Comparison of ENCODE assay signal across 1 cellular context in the genomic region with DNA sequence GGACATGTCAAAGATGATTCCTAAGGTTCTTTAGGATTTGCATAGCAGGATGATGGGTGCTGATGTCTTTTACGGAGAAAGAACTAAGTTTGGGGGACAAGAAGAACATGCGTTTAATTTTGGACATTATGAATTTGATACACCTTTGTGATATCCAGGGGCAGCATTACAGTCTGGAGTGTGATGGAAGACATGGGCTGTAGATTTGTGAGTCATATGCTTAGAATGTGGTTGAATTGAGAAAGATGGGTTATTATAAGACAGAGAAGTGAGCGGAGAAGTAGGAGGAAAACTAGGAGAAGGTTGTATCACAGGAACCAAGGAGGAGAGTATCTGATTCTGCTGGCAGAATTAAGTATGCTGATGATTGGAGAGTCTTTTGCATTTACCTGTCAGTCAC.
TF ChIP-seq lines count a peak whose summit lies in the region.

No MANE protein-coding gene starts in this region.

TF ChIP-seq in SK-N-SH treated with all-trans-retinoic acid at 6 μM for 48 hours, 23 proteins besides CTCF, POLR2A, EP300 and RAD21 (continued from another document):
- TF ChIP-seq, protein P1, sequence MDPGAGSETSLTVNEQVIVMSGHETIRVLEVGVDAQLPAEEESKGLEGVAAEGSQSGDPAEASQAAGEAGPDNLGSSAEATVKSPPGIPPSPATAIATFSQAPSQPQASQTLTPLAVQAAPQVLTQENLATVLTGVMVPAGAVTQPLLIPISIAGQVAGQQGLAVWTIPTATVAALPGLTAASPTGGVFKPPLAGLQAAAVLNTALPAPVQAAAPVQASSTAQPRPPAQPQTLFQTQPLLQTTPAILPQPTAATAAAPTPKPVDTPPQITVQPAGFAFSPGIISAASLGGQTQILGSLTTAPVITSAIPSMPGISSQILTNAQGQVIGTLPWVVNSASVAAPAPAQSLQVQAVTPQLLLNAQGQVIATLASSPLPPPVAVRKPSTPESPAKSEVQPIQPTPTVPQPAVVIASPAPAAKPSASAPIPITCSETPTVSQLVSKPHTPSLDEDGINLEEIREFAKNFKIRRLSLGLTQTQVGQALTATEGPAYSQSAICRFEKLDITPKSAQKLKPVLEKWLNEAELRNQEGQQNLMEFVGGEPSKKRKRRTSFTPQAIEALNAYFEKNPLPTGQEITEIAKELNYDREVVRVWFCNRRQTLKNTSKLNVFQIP (CRISPR knock-in tag; IDR thresholded peaks at IDR 0.05; ENCODE audit: borderline replicate concordance, low read depth): no peak
- TF ChIP-seq GLIS3 (CRISPR knock-in tag; IDR thresholded peaks at IDR 0.05) (no peak), RARB (CRISPR knock-in tag; IDR thresholded peaks at IDR 0.05) (no peak), ESRRG (CRISPR knock-in tag; IDR thresholded peaks at IDR 0.05) (no peak), CSDC2 (CRISPR knock-in tag; IDR thresholded peaks at IDR 0.05) (no peak)
- TF ChIP-seq, protein P2, sequence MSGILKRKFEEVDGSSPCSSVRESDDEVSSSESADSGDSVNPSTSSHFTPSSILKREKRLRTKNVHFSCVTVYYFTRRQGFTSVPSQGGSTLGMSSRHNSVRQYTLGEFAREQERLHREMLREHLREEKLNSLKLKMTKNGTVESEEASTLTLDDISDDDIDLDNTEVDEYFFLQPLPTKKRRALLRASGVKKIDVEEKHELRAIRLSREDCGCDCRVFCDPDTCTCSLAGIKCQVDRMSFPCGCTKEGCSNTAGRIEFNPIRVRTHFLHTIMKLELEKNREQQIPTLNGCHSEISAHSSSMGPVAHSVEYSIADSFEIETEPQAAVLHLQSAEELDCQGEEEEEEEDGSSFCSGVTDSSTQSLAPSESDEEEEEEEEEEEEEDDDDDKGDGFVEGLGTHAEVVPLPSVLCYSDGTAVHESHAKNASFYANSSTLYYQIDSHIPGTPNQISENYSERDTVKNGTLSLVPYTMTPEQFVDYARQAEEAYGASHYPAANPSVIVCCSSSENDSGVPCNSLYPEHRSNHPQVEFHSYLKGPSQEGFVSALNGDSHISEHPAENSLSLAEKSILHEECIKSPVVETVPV (CRISPR knock-in tag; IDR thresholded peaks at IDR 0.05): no peak
